Comparison of ENCODE assay signal across 14 cellular contexts in genomic region chr5:59021286-59021673, GRCh38.
A peak's percentile ranks its signal among the peaks of the same experiment; 100 is the strongest.
DNase-seq lines count a peak whose midpoint lies in the region; ATAC-seq and TF ChIP-seq lines count a peak whose summit lies in the region.
"Had no signal": no experiment of that assay in that cellular context is flagged by ENCODE, and none has a peak within 500 bp of the region (broad histone marks: within the 10 kb centered on the region; RNA-seq: fewer than 3 reads in every experiment).

No MANE protein-coding gene starts in this region.

- in situ Hi-C loops in gastrocnemius medialis (cut with MboI; ENCODE audit: low sequenced_read_pairs in 4 of 4): loop anchor here in 1 of 4 donors (25.0 kb wide), 1 partner anchor 134 kb away; no protein-coding TSS in a partner anchor

- peak; percentile 95 for DNase-seq in NCI-H187 treated with DMSO at 0.1 percent for 48 hours (lab: John Stamatoyannopoulos, UW)
- no peak for DNase-seq in gastrocnemius medialis
- DNase-seq in Karpas-422: no peak
- DNase-seq: adrenal gland; CD8-positive, alpha-beta memory T cell; foreskin fibroblast; H9; stimulated activated naive B cell treated with anti-CD40 and anti-IgM and Interleukin-4, amounts not matched to agents 10 μg/mL and 1 μg/mL and 100 μg/mL, for 72 hours had no signal

- peak; percentile 53 for ATAC-seq in activated T-helper 17 cell treated with anti-CD3 and anti-CD28 coated beads, Interleukin-2, amount 50 U/mL, for 72 hours (replicated peaks)
- ATAC-seq in gastrocnemius medialis (peak; percentile 86 to 87), HG03139 (IDR thresholded peaks at IDR 0.05; ENCODE audit: unreplicated experiment) (no peak), HG03108 (IDR thresholded peaks at IDR 0.05; ENCODE audit: unreplicated experiment) (no peak)
- ATAC-seq: stimulated activated naive B cell treated with anti-CD40 and anti-IgM and Interleukin-4, amounts not matched to agents 10 μg/mL and 1 μg/mL and 100 μg/mL, for 72 hours had no signal

- H3K9ac ChIP-seq in HUES48 (ENCODE audit: low read depth, low read length) (no peak overlapping the region), Karpas-422 (ENCODE audit: low read length) (no peak overlapping the region)

- no peak overlapping the region for H2AFZ ChIP-seq in Karpas-422 (ENCODE audit: low read length)

- no peaks in the 10 kb centered on the region for H3K9me3 Mint-ChIP-seq in activated T-helper 17 cell treated with anti-CD3 and anti-CD28 coated beads, Interleukin-2, amount 50 U/mL, for 72 hours
- H3K9me3 Mint-ChIP-seq: H9; stimulated activated naive B cell treated with anti-CD40 and anti-IgM and Interleukin-4, amounts not matched to agents 10 μg/mL and 1 μg/mL and 100 μg/mL, for 72 hours had no signal

- H3K27me3 ChIP-seq in HUES48 (ENCODE audit: control insufficient read depth, insufficient read depth, low read length) (no peaks in the 10 kb centered on the region), gastrocnemius medialis (no peaks in the 10 kb centered on the region), Karpas-422 (ENCODE audit: low read length) (no peaks in the 10 kb centered on the region)
- H3K27me3 ChIP-seq: adrenal gland, dorsolateral prefrontal cortex, neutrophil had no signal

- no peaks in the 10 kb centered on the region for H4K20me1 ChIP-seq in Karpas-422 (ENCODE audit: insufficient read depth, low read depth, low read length)

- no peak overlapping the region for H3K4me2 ChIP-seq in Karpas-422 (ENCODE audit: low read depth, low read length, poor library complexity, severe bottlenecking)

- H3K4me1 ChIP-seq in HUES48 (ENCODE audit: control insufficient read depth, insufficient read depth, low read length) (peaks cover 9% of the 10 kb centered on the region), gastrocnemius medialis (peaks cover 42 to 43% of the 10 kb centered on the region in 2 donors), Karpas-422 (ENCODE audit: low read length) (no peaks in the 10 kb centered on the region)
- H3K4me1 ChIP-seq: adrenal gland had no signal

- no peaks in the 10 kb centered on the region for H3K27me3 Mint-ChIP-seq in activated T-helper 17 cell treated with anti-CD3 and anti-CD28 coated beads, Interleukin-2, amount 50 U/mL, for 72 hours
- H3K27me3 Mint-ChIP-seq: stimulated activated naive B cell treated with anti-CD40 and anti-IgM and Interleukin-4, amounts not matched to agents 10 μg/mL and 1 μg/mL and 100 μg/mL, for 72 hours had no signal

- H3K27ac ChIP-seq in HUES48 (ENCODE audit: low read depth, low read length) (peak overlapping the region; percentile 85), gastrocnemius medialis (peak overlapping the region; percentile 80 to 82 (median 80)), Karpas-422 (ENCODE audit: low read length) (no peak overlapping the region)
- H3K27ac ChIP-seq: adrenal gland, dorsolateral prefrontal cortex, neutrophil had no signal

- H3K9me3 ChIP-seq in HUES48 (ENCODE audit: control insufficient read depth, insufficient read depth, low read length) (no peaks in the 10 kb centered on the region), gastrocnemius medialis (no peaks in the 10 kb centered on the region), Karpas-422 (ENCODE audit: low read length) (no peaks in the 10 kb centered on the region)
- H3K9me3 ChIP-seq: adrenal gland, neutrophil had no signal

- peak overlapping the region; percentile 91 for H3K27ac Mint-ChIP-seq in activated T-helper 17 cell treated with anti-CD3 and anti-CD28 coated beads, Interleukin-2, amount 50 U/mL, for 72 hours
- H3K27ac Mint-ChIP-seq: stimulated activated naive B cell treated with anti-CD40 and anti-IgM and Interleukin-4, amounts not matched to agents 10 μg/mL and 1 μg/mL and 100 μg/mL, for 72 hours had no signal

- H3K79me2 ChIP-seq in Karpas-422 (ENCODE audit: low read length): no peaks in the 10 kb centered on the region

- TF ChIP-seq POLR2A in gastrocnemius medialis (IDR thresholded peaks at IDR 0.05): no peak

- no peak for TF ChIP-seq CTCF in gastrocnemius medialis (IDR thresholded peaks at IDR 0.05 in 4 of 5, conservative IDR thresholded peaks at IDR 0.05 in 1 of 5)

- H3K36me3 ChIP-seq in HUES48 (ENCODE audit: control insufficient read depth, insufficient read depth, low read length) (no peaks in the 10 kb centered on the region), gastrocnemius medialis (no peaks in the 10 kb centered on the region), Karpas-422 (ENCODE audit: insufficient read depth, low read length) (no peaks in the 10 kb centered on the region)
- H3K36me3 ChIP-seq: adrenal gland, neutrophil had no signal

- peak overlapping the region; percentile 72 for H3K4me3 Mint-ChIP-seq in activated T-helper 17 cell treated with anti-CD3 and anti-CD28 coated beads, Interleukin-2, amount 50 U/mL, for 72 hours
- H3K4me3 Mint-ChIP-seq: H9; stimulated activated naive B cell treated with anti-CD40 and anti-IgM and Interleukin-4, amounts not matched to agents 10 μg/mL and 1 μg/mL and 100 μg/mL, for 72 hours had no signal

- H3K4me3 ChIP-seq in HUES48 (ENCODE audit: low read depth, low read length): no peak overlapping the region
- H3K4me3 ChIP-seq in gastrocnemius medialis: peak overlapping the region in 1 of 4 donors; percentile 3
- H3K4me3 ChIP-seq in Karpas-422 (ENCODE audit: low read length): no peak overlapping the region
- H3K4me3 ChIP-seq: adrenal gland, dorsolateral prefrontal cortex had no signal

- H3K4me1 Mint-ChIP-seq in activated T-helper 17 cell treated with anti-CD3 and anti-CD28 coated beads, Interleukin-2, amount 50 U/mL, for 72 hours: peaks cover 56% of the 10 kb centered on the region
- H3K4me1 Mint-ChIP-seq: stimulated activated naive B cell treated with anti-CD40 and anti-IgM and Interleukin-4, amounts not matched to agents 10 μg/mL and 1 μg/mL and 100 μg/mL, for 72 hours had no signal

- peaks cover 100% of the 10 kb centered on the region for H3K36me3 Mint-ChIP-seq in activated T-helper 17 cell treated with anti-CD3 and anti-CD28 coated beads, Interleukin-2, amount 50 U/mL, for 72 hours (ENCODE audit: low read depth)

- intact Hi-C loops in gastrocnemius medialis (cut with DNase I; ENCODE audit: low total_unique reads): no loop called here

- no peaks in the 10 kb centered on the region for H3K9me2 ChIP-seq in Karpas-422 (replicated peaks; ENCODE audit: insufficient read depth, low read length)

Comparison
In these comparisons a context has a peak if more than half of its experiments do, and no peak if none do; other contexts are left out.
1. ATAC-seq: peak in activated T-helper 17 cell treated with anti-CD3 and anti-CD28 coated beads, Interleukin-2, amount 50 U/mL, for 72 hours (single experiment) and gastrocnemius medialis (2 of 2); none in HG03139 (single experiment) and HG03108 (single experiment).